18 cellular contexts compared by ENCODE assay signal in the genomic region with DNA sequence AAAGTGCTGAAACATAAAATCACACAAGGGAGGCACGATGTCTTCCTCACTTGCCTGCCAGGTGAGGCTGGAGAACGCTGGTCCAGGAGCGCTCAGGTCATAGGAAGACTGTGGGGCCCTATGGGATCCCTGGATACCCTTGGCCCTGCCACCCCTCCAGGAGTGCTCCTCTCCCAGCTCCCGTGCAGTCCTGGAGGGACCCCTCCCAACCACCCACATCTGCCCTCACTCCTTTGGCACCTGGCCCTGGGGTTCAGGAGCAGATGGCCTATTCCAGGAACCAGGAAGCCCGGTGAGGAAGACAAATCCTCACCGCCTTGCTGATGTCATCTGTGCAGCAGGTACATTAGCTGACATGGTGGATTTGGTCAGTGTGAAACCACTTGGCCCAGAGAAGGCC. TPM values are rescaled to one million over a fixed set of nuclear protein-coding genes. Genes with fewer than 3 reads are reported as not detected.
DNase-seq lines count a peak whose midpoint lies in the region; ATAC-seq and TF ChIP-seq lines count a peak whose summit lies in the region.
"Had no signal": no experiment of that assay in that cellular context is flagged by ENCODE, and none has a peak within 500 bp of the region (broad histone marks: within the 10 kb centered on the region; RNA-seq: fewer than 3 reads in every experiment).

No MANE protein-coding gene starts in this region.

- no peak overlapping the region for H3K27ac Mint-ChIP-seq in osteocyte (ENCODE audit: unreplicated experiment)
- H3K27ac Mint-ChIP-seq: CD8-positive, alpha-beta T cell had no signal

- peak; percentile 55 for DNase-seq in activated effector memory CD4-positive, alpha-beta T cell treated with anti-CD3 and anti-CD28 coated beads, Interleukin-2, amount 50 U/mL, for 16 hours
- no peak for DNase-seq in activated effector memory CD4-positive, alpha-beta T cell treated with Interleukin-2 at 50 U/mL for 16 hours
- DNase-seq in ecto neural progenitor cell (ENCODE audit: low spot score) = peak; percentile 27
- peak; percentile 65 for DNase-seq in osteocyte (ENCODE audit: extremely low spot score, unreplicated experiment)
- DNase-seq in ureter (ENCODE audit: low spot score) = peak; percentile 38
- no peak for DNase-seq in RPMI8226
- DNase-seq in stimulated activated CD4-positive, alpha-beta T cell treated with anti-CD3 and anti-CD28 coated beads, Interleukin-12 subunit alpha, Interleukin-12 subunit beta, amount 100 ng/mL, for 4 hours = no peak
- DNase-seq: DMS79 treated with DMSO at 0.1 percent for 48 hours, KBM-7, MV-4-11, NCI-H1694 treated with DMSO at 0.1 percent for 48 hours, NCI-H345, NCI-H524 treated with DMSO at 0.1 percent for 48 hours, PC-9 had no signal

- H3K9me3 Mint-ChIP-seq in osteocyte (ENCODE audit: unreplicated experiment) = no peaks in the 10 kb centered on the region
- H3K9me3 Mint-ChIP-seq: CD8-positive, alpha-beta T cell had no signal

- H3K4me1 Mint-ChIP-seq in osteocyte (ENCODE audit: unreplicated experiment) = peaks cover 20% of the 10 kb centered on the region

- H3K4me3 Mint-ChIP-seq in osteocyte (ENCODE audit: unreplicated experiment) = no peak overlapping the region
- H3K4me3 Mint-ChIP-seq: CD8-positive, alpha-beta T cell had no signal

- no peak for ATAC-seq in HG03460 (IDR thresholded peaks at IDR 0.05; ENCODE audit: unreplicated experiment)
- ATAC-seq: CD8-positive, alpha-beta T cell had no signal

- H3K27me3 Mint-ChIP-seq in osteocyte (ENCODE audit: unreplicated experiment) = peaks cover 19% of the 10 kb centered on the region

- no peaks in the 10 kb centered on the region for H3K36me3 Mint-ChIP-seq in osteocyte (ENCODE audit: unreplicated experiment)
- H3K36me3 Mint-ChIP-seq: CD8-positive, alpha-beta T cell had no signal

- TF ChIP-seq CTCF in osteocyte (IDR thresholded peaks at IDR 0.05) = no peak

RNA-seq across cellular contexts. Expression of gene CXCL12, which starts 3.7 kb away (rescaled TPM):
- 153 and 169 TPM in 2 replicates for total RNA-seq in osteocyte
- 73.1 TPM for total RNA-seq in ureter
- total RNA-seq: CD8-positive, alpha-beta T cell; G401; PC-9; SJSA1 had no signal

Comparison
In these comparisons a context has a peak if more than half of its experiments do, and no peak if none do; other contexts are left out.
1. DNase-seq: peak in activated effector memory CD4-positive, alpha-beta T cell treated with anti-CD3 and anti-CD28 coated beads, Interleukin-2, amount 50 U/mL, for 16 hours (single experiment), ecto neural progenitor cell (single experiment), osteocyte (single experiment) and ureter (single experiment); none in activated effector memory CD4-positive, alpha-beta T cell treated with Interleukin-2 at 50 U/mL for 16 hours (single experiment), RPMI8226 (single experiment) and stimulated activated CD4-positive, alpha-beta T cell treated with anti-CD3 and anti-CD28 coated beads, Interleukin-12 subunit alpha, Interleukin-12 subunit beta, amount 100 ng/mL, for 4 hours (single experiment).